Comparison of ENCODE assay signal across 7 cellular contexts in genomic region chr19:38792250-38793111, GRCh38. TPM values are rescaled to one million over a fixed set of nuclear protein-coding genes. Genes with fewer than 3 reads are reported as not detected.
A peak's percentile ranks its signal among the peaks of the same experiment; 100 is the strongest.
DNase-seq lines count a peak whose midpoint lies in the region; FAIRE-seq and TF ChIP-seq lines count a peak whose summit lies in the region.

No MANE protein-coding gene starts in this region.

- H3K79me2 ChIP-seq in astrocyte (ENCODE audit: insufficient read depth, low read length): no peaks in the 10 kb centered on the region

- FAIRE-seq in astrocyte (lab: Jason Lieb, UNC): no peak

- H3K36me3 ChIP-seq in astrocyte (ENCODE audit: insufficient read depth, low read length): no peaks in the 10 kb centered on the region
- H3K36me3 ChIP-seq in suprapubic skin: no peaks in the 10 kb centered on the region

- DNase-seq in HuH-7.5 (ENCODE audit: low spot score) (peak; percentile 91), astrocyte (ENCODE audit: low read depth) (no peak), left kidney (ENCODE audit: low read depth, low spot score) (peak; percentile 73), suprapubic skin (ENCODE audit: low spot score in 2 of 2) (peak in 1 of 2 donors; percentile 78), cerebellar cortex (ENCODE audit: low spot score) (no peak), NCI-H2029 treated with DMSO at 0.1 percent for 48 hours (lab: John Stamatoyannopoulos, UW) (no peak), NCI-H1417 (lab: John Stamatoyannopoulos, UW) (no peak)

- TF ChIP-seq CTCF in astrocyte (IDR thresholded peaks at IDR 0.05; ENCODE audit: insufficient read depth, low read depth, low read length) (no peak), suprapubic skin (IDR thresholded peaks at IDR 0.05) (peak in 1 of 2 donors; percentile 34)

- H3K4me2 ChIP-seq in astrocyte (ENCODE audit: low read length): peak overlapping the region; percentile 33

- no peak for TF ChIP-seq EP300 in suprapubic skin (IDR thresholded peaks at IDR 0.05)

- H3K9me3 ChIP-seq in astrocyte (ENCODE audit: insufficient read depth, low read depth, low read length) (no peaks in the 10 kb centered on the region), suprapubic skin (no peaks in the 10 kb centered on the region)

- H3K4me1 ChIP-seq in astrocyte (ENCODE audit: insufficient read depth, low read length): peaks cover 5% of the 10 kb centered on the region
- H3K4me1 ChIP-seq in suprapubic skin: peaks cover 19% of the 10 kb centered on the region

- TF ChIP-seq POLR2A in suprapubic skin (IDR thresholded peaks at IDR 0.05): no peak

- H3K9ac ChIP-seq in astrocyte (ENCODE audit: low read length): no peak overlapping the region

- H4K20me1 ChIP-seq in astrocyte (ENCODE audit: insufficient read depth, low read length): no peaks in the 10 kb centered on the region

- H2AFZ ChIP-seq in astrocyte (ENCODE audit: low read depth, low read length): peak overlapping the region; percentile 56

- H3K4me3 Mint-ChIP-seq in astrocyte (ENCODE audit: unreplicated experiment): no peak overlapping the region

- H3K4me3 ChIP-seq in astrocyte (ENCODE audit: insufficient read depth, low read depth, low read length): no peak overlapping the region
- peak overlapping the region; percentile 37 for H3K4me3 ChIP-seq in suprapubic skin

- no peaks in the 10 kb centered on the region for H3K9me3 Mint-ChIP-seq in astrocyte (ENCODE audit: unreplicated experiment)

- H3K27ac ChIP-seq in astrocyte (ENCODE audit: low read depth, low read length) (no peak overlapping the region), suprapubic skin (peak overlapping the region; percentile 89)

- peaks cover 5% of the 10 kb centered on the region for H3K4me1 Mint-ChIP-seq in astrocyte (ENCODE audit: low read depth, unreplicated experiment)

- H3K27me3 ChIP-seq in astrocyte (ENCODE audit: insufficient read depth, low read length) (no peaks in the 10 kb centered on the region), suprapubic skin (no peaks in the 10 kb centered on the region)

- peak overlapping the region; percentile 79 for H3K27ac Mint-ChIP-seq in astrocyte (ENCODE audit: unreplicated experiment)

- WGBS in suprapubic skin: 30% methylated on average over 5 of the region's 71 CpGs

- no peaks in the 10 kb centered on the region for H3K36me3 Mint-ChIP-seq in astrocyte (ENCODE audit: low read depth, unreplicated experiment)

- H3K27me3 Mint-ChIP-seq in astrocyte (ENCODE audit: low read depth, unreplicated experiment): peaks cover 4% of the 10 kb centered on the region

RNA-seq across cellular contexts. Expression of gene LGALS7B, which starts 3.5 kb away (rescaled TPM):
- total RNA-seq in astrocyte (not detected in 2 replicates), suprapubic skin (1,000 to 10,000 TPM; 1,712 to 6,564 (median 4,773) TPM)

RNA-seq across cellular contexts. Expression of gene LGALS7, which starts 19.2 kb away (rescaled TPM):
- total RNA-seq in astrocyte: not detected in 2 replicates
- 1,000 to 10,000 TPM in 1 of 4 donors, 100 to 1,000 TPM in 2, 10 to 100 TPM in 1; 51.3 to 1,491 (median 446) TPM for total RNA-seq in suprapubic skin

RNA-seq across cellular contexts. Expression of gene LGALS4, which starts 20.3 kb away (rescaled TPM):
- total RNA-seq in astrocyte (0.32 TPM in 1 of 2 replicates, not detected in the other), suprapubic skin (1 to 10 TPM in 3 of 4 donors, under 1 TPM in 1; 0.39 to 8.2 (median 1.6) TPM)

RNA-seq across cellular contexts. Expression of gene ECH1, which starts 39.1 kb away (rescaled TPM):
- total RNA-seq in astrocyte (51.4 and 53.3 TPM in 2 replicates), suprapubic skin (100 to 1,000 TPM in 1 of 4 donors, 10 to 100 TPM in 3; 77.6 to 250 (median 86.4) TPM)

RNA-seq across cellular contexts. Expression of gene CAPN12, which starts 48.2 kb away (rescaled TPM):
- total RNA-seq in astrocyte (4.6 and 6.0 TPM in 2 replicates), suprapubic skin (10 to 100 TPM in 3 of 4 donors, 1 to 10 TPM in 1; 8.0 to 31.3 (median 15.7) TPM)

Comparison
In these comparisons a context has a peak if more than half of its experiments do, and no peak if none do; other contexts are left out.
1. DNase-seq: peak in HuH-7.5 (single experiment) and left kidney (single experiment); none in astrocyte (single experiment), cerebellar cortex (single experiment), NCI-H2029 treated with DMSO at 0.1 percent for 48 hours (single experiment) and NCI-H1417 (0 of 3).
2. RNA of gene LGALS7B, which starts 3.5 kb away (total RNA-seq): 1,712 to 6,564 TPM in suprapubic skin; not detected in astrocyte; every median in the first group is over 1,000 times any median in the second.
3. RNA of gene LGALS7, which starts 19.2 kb away (total RNA-seq): 51.3 to 1,491 TPM in suprapubic skin; not detected in astrocyte; every median in the first group is over 10 times any median in the second.